In genomic region chr2:29617351-29617750, GRCh38 we compare ENCODE assay signal across 24 cellular contexts.
DNase-seq lines count a peak whose midpoint lies in the region; TF ChIP-seq lines count a peak whose summit lies in the region.
"Had no signal": no experiment of that assay in that cellular context is flagged by ENCODE, and none has a peak within 500 bp of the region (broad histone marks: within the 10 kb centered on the region; RNA-seq: fewer than 3 reads in every experiment).

No MANE protein-coding gene starts in this region.

- no peak overlapping the region for H4K8ac ChIP-seq in trophoblast cell (ENCODE audit: low read depth, low read length)

- peak overlapping the region; percentile 7 for H3K4me2 ChIP-seq in trophoblast cell (ENCODE audit: low read length)
- H3K4me2 ChIP-seq: A549; BLaER1 treated with 17β-estradiol and CSF1 and Interleukin-3, amounts not matched to agents 10 nM and 100 nM had no signal

- H3K4ac ChIP-seq in trophoblast cell (ENCODE audit: low read depth, low read length), result no peak overlapping the region

- no peaks in the 10 kb centered on the region for H3K27me3 Mint-ChIP-seq in type B pancreatic cell

- H3K9me3 ChIP-seq in esophagus muscularis mucosa (no peaks in the 10 kb centered on the region), trophoblast cell (ENCODE audit: insufficient read depth, low read depth, low read length) (no peaks in the 10 kb centered on the region)
- H3K9me3 ChIP-seq: A549; BLaER1 treated with 17β-estradiol and CSF1 and Interleukin-3, amounts not matched to agents 10 nM and 100 nM had no signal

- intact Hi-C loops in esophagus muscularis mucosa (cut with DNase I), result no loop called here

- peak; percentile 90 for DNase-seq in esophagus muscularis mucosa (ENCODE audit: extremely low spot score)
- DNase-seq in islet precursor cell, result peak; percentile 55
- DNase-seq in trophoblast cell, result no peak
- DNase-seq in type B pancreatic cell (ENCODE audit: extremely low spot score, unreplicated experiment), result no peak
- DNase-seq in effector CD8-positive, alpha-beta T cell (lab: John Stamatoyannopoulos, UW), result no peak
- no peak for DNase-seq in middle frontal gyrus (ENCODE audit: extremely low spot score, low spot score)
- DNase-seq in CD1c-positive myeloid dendritic cell (ENCODE audit: extremely low spot score), result no peak
- DNase-seq: AML-193; CD4-positive, alpha-beta memory T cell; CD4-positive, CD25-positive, alpha-beta regulatory T cell; CD8-positive, alpha-beta memory T cell; COR-L47; DMS 273 treated with DMSO at 0.1 percent for 48 hours; DMS153; DMS79; DND-41; EL; GDM1 had no signal

- peak overlapping the region; percentile 59 for H4K91ac ChIP-seq in trophoblast cell (ENCODE audit: low read depth, low read length)

- H2AFZ ChIP-seq in trophoblast cell (ENCODE audit: insufficient read depth, low read length, poor library complexity), result no peak overlapping the region

- H3K23ac ChIP-seq in trophoblast cell (ENCODE audit: low read length), result no peak overlapping the region

- peak overlapping the region; percentile 7 for H2BK12ac ChIP-seq in trophoblast cell (ENCODE audit: low read length)

- H3K4me3 Mint-ChIP-seq in type B pancreatic cell, result peak overlapping the region; percentile 49
- H3K4me3 Mint-ChIP-seq: B cell; CD4-positive, alpha-beta memory T cell; CD4-positive, CD25-positive, alpha-beta regulatory T cell; CD8-positive, alpha-beta memory T cell had no signal

- peaks cover 14% of the 10 kb centered on the region for H3K9me3 Mint-ChIP-seq in type B pancreatic cell
- H3K9me3 Mint-ChIP-seq: CD4-positive, alpha-beta memory T cell had no signal

- no peaks in the 10 kb centered on the region for H3K36me3 Mint-ChIP-seq in type B pancreatic cell
- H3K36me3 Mint-ChIP-seq: CD4-positive, alpha-beta memory T cell; CD4-positive, CD25-positive, alpha-beta regulatory T cell; CD8-positive, alpha-beta memory T cell had no signal

- no peak for TF ChIP-seq CTCF in esophagus muscularis mucosa (IDR thresholded peaks at IDR 0.05)
- no peak for TF ChIP-seq CTCF in type B pancreatic cell (conservative IDR thresholded peaks at IDR 0.05)

- no peak for TF ChIP-seq POLR2A in esophagus muscularis mucosa (IDR thresholded peaks at IDR 0.05; ENCODE audit: low read depth)

- H2BK120ac ChIP-seq in trophoblast cell (ENCODE audit: insufficient read depth, low read length, poor library complexity), result peak overlapping the region; percentile 5

- H3K4me1 ChIP-seq in esophagus muscularis mucosa (peaks cover 0 to 10% (median 2%) of the 10 kb centered on the region in 4 donors), trophoblast cell (ENCODE audit: control insufficient read depth in 1 of 2, insufficient read depth in 2 of 2, low read length in 2 of 2) (peaks cover 15 to 30% of the 10 kb centered on the region in 2 experiments)
- H3K4me1 ChIP-seq: A549; BLaER1 treated with 17β-estradiol and CSF1 and Interleukin-3, amounts not matched to agents 10 nM and 100 nM had no signal

- peaks cover 56% of the 10 kb centered on the region for H3K4me1 Mint-ChIP-seq in type B pancreatic cell (ENCODE audit: unreplicated experiment)
- H3K4me1 Mint-ChIP-seq: B cell; CD4-positive, alpha-beta memory T cell; CD4-positive, CD25-positive, alpha-beta regulatory T cell; CD8-positive, alpha-beta memory T cell had no signal

- peak overlapping the region; percentile 4 for H3K18ac ChIP-seq in trophoblast cell (ENCODE audit: low read length)

- 89% methylated on average over 3 of the region's 3 CpGs for WGBS in esophagus muscularis mucosa
- WGBS in trophoblast cell (ENCODE audit: extremely low coverage, insufficient coverage, insufficient read length), result no CpG with 5 or more reads among the region's 3 CpGs

- H3K79me2 ChIP-seq in trophoblast cell (ENCODE audit: control insufficient read depth, insufficient read depth, low read length, poor library complexity), result no peaks in the 10 kb centered on the region

- peak overlapping the region; percentile 23 for H2BK5ac ChIP-seq in trophoblast cell (ENCODE audit: low read depth, low read length, poor library complexity)

- no peaks in the 10 kb centered on the region for H3K27me3 ChIP-seq in esophagus muscularis mucosa
- no peaks in the 10 kb centered on the region for H3K27me3 ChIP-seq in trophoblast cell (ENCODE audit: insufficient read depth, low read length)
- H3K27me3 ChIP-seq: BLaER1 treated with 17β-estradiol and CSF1 and Interleukin-3, amounts not matched to agents 10 nM and 100 nM had no signal

- H3K9ac ChIP-seq in trophoblast cell (ENCODE audit: low read length), result no peak overlapping the region
- H3K9ac ChIP-seq: BLaER1 treated with 17β-estradiol and CSF1 and Interleukin-3, amounts not matched to agents 10 nM and 100 nM had no signal

- H3K79me1 ChIP-seq in trophoblast cell (ENCODE audit: low read length), result peaks cover 33% of the 10 kb centered on the region

- peak overlapping the region; percentile 5 for H3K14ac ChIP-seq in trophoblast cell (ENCODE audit: low read length)

- peak overlapping the region; percentile 45 for H3K27ac Mint-ChIP-seq in type B pancreatic cell
- H3K27ac Mint-ChIP-seq: B cell; CD4-positive, alpha-beta memory T cell; CD4-positive, CD25-positive, alpha-beta regulatory T cell had no signal

- H4K12ac ChIP-seq in trophoblast cell (ENCODE audit: low read depth, low read length), result no peak overlapping the region

- H3K27ac ChIP-seq in esophagus muscularis mucosa (replicated peaks in 1 of 4), result no peak overlapping the region
- peak overlapping the region; percentile 94 for H3K27ac ChIP-seq in trophoblast cell (ENCODE audit: low read depth, low read length)
- H3K27ac ChIP-seq: 22Rv1; A549; BLaER1 treated with 17β-estradiol and CSF1 and Interleukin-3, amounts not matched to agents 10 nM and 100 nM; C4-2B had no signal

- peak overlapping the region; percentile 3 for H2AK5ac ChIP-seq in trophoblast cell (ENCODE audit: low read length)

- H3K4me3 ChIP-seq in esophagus muscularis mucosa (no peak overlapping the region), trophoblast cell (ENCODE audit: low read depth, low read length) (no peak overlapping the region)
- H3K4me3 ChIP-seq: A549; BLaER1 treated with 17β-estradiol and CSF1 and Interleukin-3, amounts not matched to agents 10 nM and 100 nM; GM12878 had no signal

- TF ChIP-seq EP300 in esophagus muscularis mucosa (IDR thresholded peaks at IDR 0.05), result no peak

- H3K36me3 ChIP-seq in esophagus muscularis mucosa (no peaks in the 10 kb centered on the region), trophoblast cell (ENCODE audit: control insufficient read depth in 1 of 2, insufficient read depth in 2 of 2, low read length in 2 of 2) (no peaks in the 10 kb centered on the region)
- H3K36me3 ChIP-seq: BLaER1 treated with 17β-estradiol and CSF1 and Interleukin-3, amounts not matched to agents 10 nM and 100 nM had no signal

Comparison
In these comparisons a context has a peak if more than half of its experiments do, and no peak if none do; other contexts are left out.
1. DNase-seq: peak in esophagus muscularis mucosa (single experiment) and islet precursor cell (single experiment); none in trophoblast cell (0 of 2), type B pancreatic cell (single experiment), effector CD8-positive, alpha-beta T cell (single experiment), middle frontal gyrus (single experiment) and CD1c-positive myeloid dendritic cell (single experiment).